Comparison of ENCODE assay signal across 8 cellular contexts in the genomic region with DNA sequence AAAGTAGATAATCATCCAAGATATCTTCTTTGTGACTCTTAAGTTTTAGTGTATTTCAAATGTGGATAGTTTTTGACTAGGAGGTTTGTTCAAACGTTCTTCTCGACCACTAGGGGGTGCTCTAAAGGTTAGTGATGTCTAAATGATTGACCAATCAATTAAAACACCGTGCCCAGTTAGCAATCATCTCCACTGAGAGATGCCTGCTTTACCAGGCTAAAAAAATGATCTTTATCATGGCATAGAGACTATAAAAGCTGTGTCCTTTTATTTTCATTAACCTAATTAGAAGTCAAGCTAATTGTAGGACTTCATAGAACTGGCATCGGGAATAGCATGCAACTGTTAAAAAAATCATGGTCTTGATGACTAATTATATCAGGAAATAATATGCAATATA.
DNase-seq lines count a peak whose midpoint lies in the region; ATAC-seq, FAIRE-seq and TF ChIP-seq lines count a peak whose summit lies in the region.

No MANE protein-coding gene starts in this region.

- H4K91ac ChIP-seq in H1 (replicated peaks; ENCODE audit: insufficient read length, low read length), result no peak overlapping the region

- peak; percentile 63 to 71 for TF ChIP-seq RAD21 in H1 (IDR thresholded peaks at IDR 0.05 in 1 of 2, conservative IDR thresholded peaks at IDR 0.05 in 1 of 2; ENCODE audit: low read depth in 2 of 2, low read length in 2 of 2)

- H3K9me3 Mint-ChIP-seq in neural progenitor cell, result no peaks in the 10 kb centered on the region

- H3K9me3 ChIP-seq in RWPE2 (ENCODE audit: severe bottlenecking), result no peaks in the 10 kb centered on the region
- no peaks in the 10 kb centered on the region for H3K9me3 ChIP-seq in H1 (ENCODE audit: insufficient read depth in 2 of 2, low read depth in 1 of 2, low read length in 1 of 2)
- no peaks in the 10 kb centered on the region for H3K9me3 ChIP-seq in neural progenitor cell (ENCODE audit: low read depth)

- H3F3A ChIP-seq in neural progenitor cell (ENCODE audit: low read depth), result no peaks in the 10 kb centered on the region

- H2BK15ac ChIP-seq in H1 (ENCODE audit: low read length), result no peak overlapping the region

- H2BK20ac ChIP-seq in H1 (ENCODE audit: low read length), result no peak overlapping the region

- H3K4me3 Mint-ChIP-seq in neural progenitor cell, result no peak overlapping the region

- no peak for TF ChIP-seq EP300 in H1 (IDR thresholded peaks at IDR 0.05; ENCODE audit: borderline replicate concordance in 1 of 2, low read depth in 2 of 2, low read length in 2 of 2)

- H3K4me1 ChIP-seq in RWPE2 (ENCODE audit: insufficient read depth, poor library complexity, severe bottlenecking) (peaks cover 73% of the 10 kb centered on the region), H1 (replicated peaks in 1 of 4; ENCODE audit: control insufficient read depth in 3 of 4, insufficient read depth in 4 of 4, low read length in 3 of 4) (peaks cover 0 to 10% (median 7%) of the 10 kb centered on the region in 4 experiments; a peak in 5 of 7 replicates), neural progenitor cell (peaks cover 8% of the 10 kb centered on the region)

- H3K4me1 Mint-ChIP-seq in neural progenitor cell, result peaks cover 36% of the 10 kb centered on the region

- H3K79me1 ChIP-seq in H1 (ENCODE audit: low read depth, low read length), result no peaks in the 10 kb centered on the region

- no peak overlapping the region for H2AFZ ChIP-seq in H1 (ENCODE audit: low read length)
- H2AFZ ChIP-seq in neural progenitor cell (replicated peaks), result no peak overlapping the region

- no peak overlapping the region for H3K4me2 ChIP-seq in H1 (ENCODE audit: insufficient read depth in 1 of 2, low read depth in 2 of 2, low read length in 2 of 2)
- no peak overlapping the region for H3K4me2 ChIP-seq in neural progenitor cell

- ATAC-seq in RWPE2 (ENCODE audit: low read depth), result no peak
- ATAC-seq in HG03571 (IDR thresholded peaks at IDR 0.05; ENCODE audit: unreplicated experiment), result no peak

- H2BK120ac ChIP-seq in H1 (replicated peaks; ENCODE audit: low read depth, low read length), result no peak overlapping the region

- H3K79me2 ChIP-seq in H1 (ENCODE audit: control insufficient read depth in 1 of 2, insufficient read depth in 2 of 2, low read length in 2 of 2) (no peaks in the 10 kb centered on the region), neural progenitor cell (ENCODE audit: low read depth) (no peaks in the 10 kb centered on the region)

- TF ChIP-seq CTCF in LNCaP clone FGC (IDR thresholded peaks at IDR 0.05; ENCODE audit: control insufficient read depth, extremely low read depth, insufficient read depth) (peak; percentile 52), RWPE2 (IDR thresholded peaks at IDR 0.05; ENCODE audit: poor library complexity, severe bottlenecking) (peak; percentile 97), H1 (IDR thresholded peaks at IDR 0.05; ENCODE audit: control extremely low read depth in 1 of 3, insufficient read depth in 1 of 3, low read depth in 1 of 3, low read length in 3 of 3) (peak in 2 of 3 experiments; percentile 26 to 55; a peak in 2 of 4 replicates), neural progenitor cell (IDR thresholded peaks at IDR 0.05) (peak; percentile 89)

- H3K18ac ChIP-seq in H1 (ENCODE audit: extremely low read depth, low read length), result no peak overlapping the region

- 32% methylated on average over 4 of the region's 4 CpGs; no CpG with 5 or more reads in 1 of the 2 experiments for WGBS in H1 (ENCODE audit: extremely low coverage in 1 of 2, insufficient coverage in 1 of 2, insufficient read length in 1 of 2, insufficient replicate concordance in 2 of 2, low coverage in 1 of 2, low lambda C conversion rate in 2 of 2, missing lambda C conversion rate in 1 of 2), 2 experiments

- no peak overlapping the region for H3K56ac ChIP-seq in H1 (replicated peaks; ENCODE audit: insufficient read length, low read depth, low read length)

- H2BK5ac ChIP-seq in H1 (ENCODE audit: low read depth, low read length), result no peak overlapping the region

- TF ChIP-seq POLR2A in H1 (IDR thresholded peaks at IDR 0.05; ENCODE audit: control extremely low read depth in 1 of 2, low read depth in 2 of 2, low read length in 2 of 2), result no peak

- H3K27ac ChIP-seq in RWPE2 (ENCODE audit: poor library complexity, severe bottlenecking), result peak overlapping the region; percentile 97
- no peak overlapping the region for H3K27ac ChIP-seq in H1 (ENCODE audit: low read depth, low read length)
- H3K27ac ChIP-seq in neural progenitor cell, result no peak overlapping the region

- no peak overlapping the region for H3K23ac ChIP-seq in H1 (ENCODE audit: insufficient read length)

- H4K5ac ChIP-seq in H1 (ENCODE audit: insufficient read length, low read depth, low read length), result no peak overlapping the region

- H3K9ac ChIP-seq in H1 (replicated peaks in 1 of 4; ENCODE audit: extremely low read depth in 1 of 4, low read depth in 3 of 4, low read length in 3 of 4) (no peak overlapping the region), neural progenitor cell (no peak overlapping the region)

- H3K4ac ChIP-seq in H1 (replicated peaks; ENCODE audit: insufficient read length, low read depth, low read length), result no peak overlapping the region

- H3K27me3 ChIP-seq in RWPE2 (ENCODE audit: insufficient read depth, poor library complexity, severe bottlenecking) (no peaks in the 10 kb centered on the region), H1 (replicated peaks in 1 of 4; ENCODE audit: control insufficient read depth in 3 of 4, extremely low read depth in 1 of 4, insufficient read depth in 3 of 4, low read length in 3 of 4) (no peaks in the 10 kb centered on the region), neural progenitor cell (no peaks in the 10 kb centered on the region)

- H3K36me3 Mint-ChIP-seq in neural progenitor cell, result no peaks in the 10 kb centered on the region

- CTCF ChIA-PET in H1 (lab: Charles Lee; ENCODE audit: partially characterized antibody), result interaction anchor here (0.6 to 3.7 kb wide), 35 partner anchors 9 to 686 kb away, joined by 3 to 17 read pairs (median 4); no protein-coding TSS in a partner anchor

- H2AK5ac ChIP-seq in H1 (ENCODE audit: low read depth, low read length), result no peak overlapping the region

- H4K20me1 ChIP-seq in H1 (replicated peaks in 1 of 2; ENCODE audit: control insufficient read depth in 1 of 2, insufficient read depth in 2 of 2, low read length in 2 of 2) (no peaks in the 10 kb centered on the region), neural progenitor cell (ENCODE audit: low read depth) (no peaks in the 10 kb centered on the region)

- FAIRE-seq in H1 (lab: Jason Lieb, UNC), result peak; percentile 57

- H3K23me2 ChIP-seq in H1 (ENCODE audit: low read depth, low read length), result 0 out of 2 replicates have a peak, but pooled peaks cover under 1% of the 10 kb centered on the region

- DNase-seq in SIG-M5 treated with dmso at 0.1 percent for 504 hours (lab: John Stamatoyannopoulos, UW; ENCODE audit: unreplicated experiment) (peak; percentile 81), SIG-M5 (lab: John Stamatoyannopoulos, UW) (no peak), LNCaP clone FGC (ENCODE audit: low read depth) (no peak), RWPE2 (ENCODE audit: low spot score) (no peak), H1 (ENCODE audit: low read depth in 1 of 2, low spot score in 2 of 2) (no peak), neural progenitor cell (ENCODE audit: low spot score) (peak; percentile 86), GF-D8 (lab: John Stamatoyannopoulos, UW) (no peak)

- H3K4me3 ChIP-seq in LNCaP clone FGC (ENCODE audit: low read depth, low read length), result no peak overlapping the region
- no peak overlapping the region for H3K4me3 ChIP-seq in RWPE2 (ENCODE audit: severe bottlenecking)
- H3K4me3 ChIP-seq in H1 (ENCODE audit: extremely low read depth in 1 of 4, insufficient read depth in 2 of 4, low read depth in 3 of 4, low read length in 4 of 4), result no peak overlapping the region
- H3K4me3 ChIP-seq in neural progenitor cell, result no peak overlapping the region

- POLR2A ChIA-PET in H1 (lab: Charles Lee; ENCODE audit: partially characterized antibody), result interaction anchor here (1.2 kb wide), 1 partner anchor 26 kb away, joined by 3 read pairs; no protein-coding TSS in a partner anchor

- H2BK12ac ChIP-seq in H1 (ENCODE audit: low read depth, low read length), result no peak overlapping the region

- H3K27me3 Mint-ChIP-seq in neural progenitor cell (ENCODE audit: insufficient read depth, low read depth), result peaks cover 2% of the 10 kb centered on the region

- H3K14ac ChIP-seq in H1 (ENCODE audit: insufficient read length), result no peak overlapping the region

- no peak overlapping the region for H3K27ac Mint-ChIP-seq in neural progenitor cell

- H4K8ac ChIP-seq in H1 (ENCODE audit: extremely low read depth, insufficient read depth, low read length), result no peak overlapping the region

- H3K36me3 ChIP-seq in RWPE2 (ENCODE audit: low read depth) (no peaks in the 10 kb centered on the region), H1 (ENCODE audit: control insufficient read depth in 2 of 4, insufficient read depth in 4 of 4, low read length in 3 of 4) (no peaks in the 10 kb centered on the region), neural progenitor cell (no peaks in the 10 kb centered on the region)

TF ChIP-seq in H1, 55 proteins besides CTCF, POLR2A, EP300 and RAD21:
- TF ChIP-seq RFX5 (IDR thresholded peaks at IDR 0.05; ENCODE audit: borderline replicate concordance, low read depth, low read length) (no peak), TAF1 (IDR thresholded peaks at IDR 0.05; ENCODE audit: low read depth, low read length) (no peak), SUZ12 (IDR thresholded peaks at IDR 0.05; ENCODE audit: low read length) (no peak), RBBP5 (IDR thresholded peaks at IDR 0.05; ENCODE audit: borderline replicate concordance, low read depth, low read length) (no peak), HDAC2 (IDR thresholded peaks at IDR 0.05; ENCODE audit: borderline replicate concordance in 1 of 2, low read depth in 2 of 2, low read length in 2 of 2) (no peak), RXRA (IDR thresholded peaks at IDR 0.05; ENCODE audit: insufficient read depth, low read depth, low read length) (no peak), NRF1 (IDR thresholded peaks at IDR 0.05; ENCODE audit: low read depth, low read length) (no peak), CEBPB (IDR thresholded peaks at IDR 0.05; ENCODE audit: low read depth, low read length) (peak; percentile 70)

Comparison
In these comparisons a context has a peak if more than half of its experiments do, and no peak if none do; other contexts are left out.
1. DNase-seq: peak in SIG-M5 treated with dmso at 0.1 percent for 504 hours (single experiment) and neural progenitor cell (single experiment); none in SIG-M5 (single experiment), LNCaP clone FGC (single experiment), RWPE2 (single experiment), H1 (0 of 2) and GF-D8 (single experiment).
2. CTCF ChIP-seq: peak in every context shown above with its lines; median percentile 97 in RWPE2; 89 in neural progenitor cell; 52 in LNCaP clone FGC; 40 in H1.